Comparison of ENCODE assay signal across 14 cellular contexts in the genomic region with DNA sequence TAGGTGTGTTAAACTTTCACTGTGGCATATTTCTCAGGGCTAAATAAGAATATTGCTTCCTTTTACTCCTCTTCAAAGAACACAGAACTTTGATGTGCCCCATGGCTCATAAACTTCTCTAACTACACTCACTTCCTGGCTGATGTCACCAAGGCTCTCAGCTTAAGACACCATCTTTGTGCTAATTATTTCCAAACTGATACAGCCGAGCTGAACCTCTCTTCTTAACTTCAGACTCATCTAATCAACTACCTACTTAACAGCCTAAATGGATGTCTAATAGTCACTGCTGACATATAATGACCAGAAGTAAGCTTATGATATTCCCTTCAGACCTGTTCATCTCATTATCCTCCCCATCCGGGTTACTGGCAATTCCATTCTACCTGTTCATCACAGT. TPM values are rescaled to one million over a fixed set of nuclear protein-coding genes. Genes with fewer than 3 reads are reported as not detected.
DNase-seq lines count a peak whose midpoint lies in the region; ATAC-seq and FAIRE-seq lines count a peak whose summit lies in the region.
"Had no signal": no experiment of that assay in that cellular context is flagged by ENCODE, and none has a peak within 500 bp of the region (broad histone marks: within the 10 kb centered on the region; RNA-seq: fewer than 3 reads in every experiment).

No MANE protein-coding gene starts in this region.

- peak; percentile 38 for ATAC-seq in GM18907 (IDR thresholded peaks at IDR 0.05; ENCODE audit: unreplicated experiment)
- ATAC-seq: heart left ventricle had no signal

- DNase-seq in Caki2 (ENCODE audit: low read depth) (peak; percentile 41), SW480 (ENCODE audit: low spot score) (peak; percentile 47), kidney tubule cell (ENCODE audit: low spot score) (peak; percentile 89), HTR-8/SVneo (ENCODE audit: insufficient read length, low spot score) (no peak), dermis blood vessel endothelial cell (no peak), posterior cingulate gyrus (no peak)
- DNase-seq: activated CD4-positive, CD25-positive, alpha-beta regulatory T cell treated with anti-CD3 and anti-CD28 coated beads, Interleukin-2, amount 50 U/mL, for 72 hours; heart left ventricle; NCI-H524 treated with DMSO at 0.1 percent for 48 hours had no signal

- in situ Hi-C loops in Caki2 (cut with HindIII; ENCODE audit: low pct_unique_long_range_greater_than_20kb, low sequenced_read_pairs) = no loop called here

- no peak for FAIRE-seq in HTR-8/SVneo (lab: Jason Lieb, UNC)
- FAIRE-seq: GM12892 had no signal

- intact Hi-C loops in posterior cingulate gyrus (cut with DNase I) = no loop called here

RNA-seq across cellular contexts. Expression of a gene that starts 3.6 kb away (rescaled TPM):
- total RNA-seq in Caki2 (2014; rRNA removed; shearing (Covaris generic); ENCODE audit: low replicate concordance) = 0.07 and 0.14 TPM in 2 replicates
- total RNA-seq in dermis blood vessel endothelial cell = not detected in 2 replicates
- total RNA-seq: lung microvascular endothelial cell, progenitor cell of endocrine pancreas, SK-MEL-5 had no signal

Comparison
In these comparisons a context has a peak if more than half of its experiments do, and no peak if none do; other contexts are left out.
1. DNase-seq: peak in Caki2 (single experiment), SW480 (single experiment) and kidney tubule cell (single experiment); none in HTR-8/SVneo (single experiment), dermis blood vessel endothelial cell (single experiment) and posterior cingulate gyrus (0 of 10).